9 cellular contexts compared by ENCODE assay signal in genomic region chr3:9250236-9250635, GRCh38. TPM values are rescaled to one million over a fixed set of nuclear protein-coding genes. Genes with fewer than 3 reads are reported as not detected.
DNase-seq lines count a peak whose midpoint lies in the region; ATAC-seq and TF ChIP-seq lines count a peak whose summit lies in the region.
"Had no signal": no experiment of that assay in that cellular context is flagged by ENCODE, and none has a peak within 500 bp of the region (broad histone marks: within the 10 kb centered on the region; RNA-seq: fewer than 3 reads in every experiment).

No MANE protein-coding gene starts in this region.

- no peak overlapping the region for H3K4me3 ChIP-seq in CD8-positive, alpha-beta T cell (ENCODE audit: low read depth, low read length)
- H3K4me3 ChIP-seq in LNCaP clone FGC (ENCODE audit: low read depth, low read length) (peak overlapping the region; percentile 67), ectodermal cell (ENCODE audit: insufficient read depth, low read depth, low read length) (no peak overlapping the region), osteoblast (ENCODE audit: insufficient read depth, low read length) (no peak overlapping the region)

- peaks cover 24% of the 10 kb centered on the region for H3K4me1 Mint-ChIP-seq in CD8-positive, alpha-beta T cell (ENCODE audit: low read depth)

- H3K27me3 ChIP-seq in CD8-positive, alpha-beta T cell (ENCODE audit: insufficient read depth, low read length): no peaks in the 10 kb centered on the region
- no peaks in the 10 kb centered on the region for H3K27me3 ChIP-seq in ectodermal cell (ENCODE audit: control insufficient read depth, insufficient read depth, low read length, poor library complexity, severe bottlenecking)
- H3K27me3 ChIP-seq in osteoblast (ENCODE audit: insufficient read depth, low read length): peaks cover 23% of the 10 kb centered on the region

- no peaks in the 10 kb centered on the region for H4K20me1 ChIP-seq in osteoblast (ENCODE audit: insufficient read depth, low read length)

- no peak for TF ChIP-seq CTCF in CD8-positive, alpha-beta T cell (IDR thresholded peaks at IDR 0.05)
- peak; percentile 44 for TF ChIP-seq CTCF in LNCaP clone FGC (IDR thresholded peaks at IDR 0.05; ENCODE audit: control insufficient read depth, extremely low read depth, insufficient read depth)
- TF ChIP-seq CTCF in osteoblast (IDR thresholded peaks at IDR 0.05; ENCODE audit: extremely low read depth, low read depth, low read length): peak; percentile 5

- no peak for ATAC-seq in CD8-positive, alpha-beta T cell
- no peak for ATAC-seq in HG03159 (IDR thresholded peaks at IDR 0.05; ENCODE audit: unreplicated experiment)

- CTCF ChIA-PET in CD8-positive, alpha-beta T cell (lab: Charles Lee): interaction anchor here (0.9 to 1.9 kb wide), 4 partner anchors 8 to 280 kb away, joined by 3 to 6 read pairs (median 4); no protein-coding TSS in a partner anchor

- no peak for DNase-seq in CD8-positive, alpha-beta T cell
- DNase-seq in LNCaP clone FGC (ENCODE audit: low read depth): no peak
- DNase-seq in osteoblast (ENCODE audit: insufficient read length, low spot score, missing footprints): no peak
- DNase-seq in retina: no peak
- DNase-seq in ecto neural progenitor cell (ENCODE audit: low spot score): no peak
- no peak for DNase-seq in stimulated activated CD4-positive, alpha-beta T cell treated with anti-CD3 and anti-CD28 coated beads, Interleukin-1b, Interleukin-23, amount 100 ng/mL, for 48 hours

- peaks cover 5% of the 10 kb centered on the region for H3K4me1 ChIP-seq in CD8-positive, alpha-beta T cell (ENCODE audit: insufficient read depth, low read length)
- H3K4me1 ChIP-seq in ectodermal cell (ENCODE audit: control insufficient read depth, insufficient read depth, low read length) (peaks cover 21% of the 10 kb centered on the region), osteoblast (ENCODE audit: insufficient read depth, low read length) (peaks cover 21% of the 10 kb centered on the region)

- WGBS in ectodermal cell, 2 experiments: 57 to 59% methylated on average over 3 of the region's 4 CpGs

- no peak overlapping the region for H2AFZ ChIP-seq in osteoblast (ENCODE audit: low read length)

- peak overlapping the region; percentile 5 for H3K27ac Mint-ChIP-seq in CD8-positive, alpha-beta T cell
- H3K27ac Mint-ChIP-seq: memory B cell had no signal

- peak overlapping the region; percentile 91 for H3K4me3 Mint-ChIP-seq in CD8-positive, alpha-beta T cell

- H3K9me3 Mint-ChIP-seq in CD8-positive, alpha-beta T cell: no peaks in the 10 kb centered on the region
- H3K9me3 Mint-ChIP-seq: memory B cell had no signal

- no peaks in the 10 kb centered on the region for H3K9me3 ChIP-seq in CD8-positive, alpha-beta T cell (ENCODE audit: low read length)
- no peaks in the 10 kb centered on the region for H3K9me3 ChIP-seq in ectodermal cell (ENCODE audit: control insufficient read depth, low read length)
- H3K9me3 ChIP-seq in osteoblast (ENCODE audit: low read depth, low read length): no peaks in the 10 kb centered on the region

- H3K27ac ChIP-seq in CD8-positive, alpha-beta T cell (ENCODE audit: low read depth, low read length): no peak overlapping the region
- H3K27ac ChIP-seq in ectodermal cell (ENCODE audit: insufficient read depth, low read depth, low read length, poor library complexity, severe bottlenecking) (peak overlapping the region; percentile 56), osteoblast (ENCODE audit: low read depth, low read length) (no peak overlapping the region)

- peaks cover 6% of the 10 kb centered on the region for H3K27me3 Mint-ChIP-seq in CD8-positive, alpha-beta T cell (ENCODE audit: low read depth)

- intact Hi-C loops in CD8-positive, alpha-beta T cell (cut with DNase I, micrococcal nuclease): no loop called here

- no peaks in the 10 kb centered on the region for H3K79me2 ChIP-seq in osteoblast (ENCODE audit: insufficient read depth, low read length)

- POLR2A ChIA-PET in CD8-positive, alpha-beta T cell (lab: Charles Lee): interaction anchor here (0.6 to 1.3 kb wide), 2 partner anchors 8 to 1933 kb away, joined by 3 read pairs; no protein-coding TSS in a partner anchor

- no peaks in the 10 kb centered on the region for H3K36me3 ChIP-seq in CD8-positive, alpha-beta T cell (ENCODE audit: insufficient read depth, low read length)
- H3K36me3 ChIP-seq in ectodermal cell (ENCODE audit: control insufficient read depth, insufficient read depth, low read length) (no peaks in the 10 kb centered on the region), osteoblast (ENCODE audit: insufficient read depth, low read length) (no peaks in the 10 kb centered on the region)

- H3K36me3 Mint-ChIP-seq in CD8-positive, alpha-beta T cell: peaks cover 1% of the 10 kb centered on the region
- H3K36me3 Mint-ChIP-seq: memory B cell had no signal

- peak overlapping the region; percentile 93 for H3K4me2 ChIP-seq in osteoblast (ENCODE audit: insufficient read depth, low read length)

RNA-seq across cellular contexts. Expression of gene SRGAP3, which starts 0.8 kb away (rescaled TPM):
- 1 to 10 TPM; 2.2 to 2.3 TPM for total RNA-seq in CD8-positive, alpha-beta T cell
- 32.9 TPM for polyA plus RNA-seq in ectodermal cell (2013, experiment 1 of 4)
- polyA plus RNA-seq in ectodermal cell (2013, experiment 2 of 4): 30.2 TPM
- polyA plus RNA-seq in ectodermal cell (2013, experiment 3 of 4): 26.0 TPM
- polyA plus RNA-seq in ectodermal cell (2013, experiment 4 of 4): 34.2 TPM
- total RNA-seq in osteoblast: 2.5 and 4.7 TPM in 2 replicates
